1 cellular context compared by ENCODE assay signal in the genomic region with DNA sequence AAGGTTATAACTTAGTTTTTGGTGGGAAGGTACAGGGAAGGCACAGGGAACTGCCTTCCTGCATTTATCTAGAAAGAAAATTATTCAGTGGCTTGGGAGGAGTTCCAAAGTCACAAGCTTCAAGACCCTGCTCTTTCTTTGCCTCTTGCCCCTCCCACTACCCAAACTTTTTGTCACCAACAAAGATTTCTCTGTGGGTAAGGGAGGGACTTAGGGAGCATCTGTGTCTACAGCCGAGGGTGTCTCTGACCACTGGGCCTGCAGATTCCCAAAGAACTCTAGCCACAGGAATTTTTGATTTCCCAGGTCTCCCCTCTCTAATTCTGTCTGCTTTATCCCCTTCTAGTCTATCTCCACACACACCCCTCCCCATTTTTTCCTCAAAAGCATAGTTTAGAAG.
TF ChIP-seq lines count a peak whose summit lies in the region.

No MANE protein-coding gene starts in this region.

TF ChIP-seq in HEK293T, 16 proteins besides CTCF, POLR2A, EP300 and RAD21 (continued from another document):
- no peak for TF ChIP-seq LEF1 (IDR thresholded peaks at IDR 0.05; ENCODE audit: borderline replicate concordance)
- TF ChIP-seq, protein P1, sequence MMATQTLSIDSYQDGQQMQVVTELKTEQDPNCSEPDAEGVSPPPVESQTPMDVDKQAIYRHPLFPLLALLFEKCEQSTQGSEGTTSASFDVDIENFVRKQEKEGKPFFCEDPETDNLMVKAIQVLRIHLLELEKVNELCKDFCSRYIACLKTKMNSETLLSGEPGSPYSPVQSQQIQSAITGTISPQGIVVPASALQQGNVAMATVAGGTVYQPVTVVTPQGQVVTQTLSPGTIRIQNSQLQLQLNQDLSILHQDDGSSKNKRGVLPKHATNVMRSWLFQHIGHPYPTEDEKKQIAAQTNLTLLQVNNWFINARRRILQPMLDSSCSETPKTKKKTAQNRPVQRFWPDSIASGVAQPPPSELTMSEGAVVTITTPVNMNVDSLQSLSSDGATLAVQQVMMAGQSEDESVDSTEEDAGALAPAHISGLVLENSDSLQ (IDR thresholded peaks at IDR 0.05): no peak
- no peak for TF ChIP-seq L3MBTL2 (conservative IDR thresholded peaks at IDR 0.05)
